28 cellular contexts compared by ENCODE assay signal in the genomic region with DNA sequence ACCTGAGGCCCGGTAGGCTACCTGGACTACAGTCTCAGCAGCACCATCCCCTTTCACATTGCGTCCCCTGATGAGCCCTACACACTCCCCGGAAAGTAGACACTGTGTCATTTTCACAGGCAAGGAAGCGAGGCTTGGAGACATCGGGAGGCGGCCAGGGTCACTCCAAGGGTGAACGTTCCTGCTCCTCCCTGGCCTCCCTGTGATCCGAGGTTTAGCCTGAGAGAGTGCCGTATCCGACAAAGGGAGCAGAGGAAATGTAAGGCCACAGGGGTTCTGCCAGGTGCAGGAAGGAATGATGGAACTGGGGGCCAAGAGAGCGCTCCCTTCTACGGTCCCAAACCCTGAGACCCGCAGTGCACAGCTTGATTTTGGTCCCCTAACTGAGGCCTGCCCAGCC. TPM values are rescaled to one million over a fixed set of nuclear protein-coding genes. Genes with fewer than 3 reads are reported as not detected.
"Had no signal": no experiment of that assay in that cellular context is flagged by ENCODE, and none has a peak within 500 bp of the region (broad histone marks: within the 10 kb centered on the region; RNA-seq: fewer than 3 reads in every experiment).

No MANE protein-coding gene starts in this region.

- H3K4me3 Mint-ChIP-seq: activated CD8-positive, alpha-beta T cell treated with anti-CD3 and anti-CD28 coated beads for 36 hours; activated naive CD8-positive, alpha-beta T cell; activated T-helper 1 cell treated with anti-CD3 and anti-CD28 coated beads, Interleukin-12 subunit alpha, Interleukin-12 subunit beta, Interleukin-2, Interleukin-4 antibody, amounts not matched to agents 30 ng/mL and 10 ng/mL and 1 ng/mL, durations not matched to agents 14 hours and 24 hours and 36 hours; brain had no signal

- H3K36me3 ChIP-seq: MG63, WERI-Rb-1 had no signal

- H3K27ac ChIP-seq: SK-N-MC, WERI-Rb-1 had no signal

- H3K9me3 ChIP-seq: MG63 had no signal

- H3K36me3 Mint-ChIP-seq: brain had no signal

- H3K27ac Mint-ChIP-seq: activated CD8-positive, alpha-beta T cell treated with anti-CD3 and anti-CD28 coated beads for 36 hours; activated naive CD8-positive, alpha-beta T cell; activated T-helper 1 cell treated with anti-CD3 and anti-CD28 coated beads, Interleukin-12 subunit alpha, Interleukin-12 subunit beta, Interleukin-2, Interleukin-4 antibody, amounts not matched to agents 30 ng/mL and 10 ng/mL and 1 ng/mL, durations not matched to agents 14 hours and 24 hours and 36 hours; brain had no signal

- DNase-seq: activated CD4-positive, alpha-beta T cell treated with anti-CD3 and anti-CD28 coated beads for 4 hours; activated CD8-positive, alpha-beta memory T cell treated with anti-CD3 and anti-CD28 coated beads, Interleukin-2, amount 50 U/mL, for 4 hours; activated CD8-positive, alpha-beta T cell treated with anti-CD3 and anti-CD28 coated beads for 36 hours; activated effector memory CD4-positive, alpha-beta T cell treated with Interleukin-2 at 50 U/mL for 16 hours; activated naive CD4-positive, alpha-beta T cell; amygdala; MV-4-11; NCI-H1092 treated with DMSO at 0.1 percent for 48 hours; NCI-H1417 treated with DMSO at 0.1 percent for 48 hours; NCI-H1694; NCI-H2029; NCI-H2107; NCI-H345; NCI-H510A; NCI-H526 treated with DMSO at 0.1 percent for 48 hours; NCI-H82; T-helper 1 cell; WERI-Rb-1 had no signal

- H3K27me3 Mint-ChIP-seq: activated CD8-positive, alpha-beta T cell treated with anti-CD3 and anti-CD28 coated beads for 36 hours; activated naive CD8-positive, alpha-beta T cell had no signal

- ATAC-seq: activated CD4-positive, CD25-positive, alpha-beta regulatory T cell treated with anti-CD3 and anti-CD28 coated beads, Interleukin-2, amount 50 U/mL, for 24 hours; Right ventricle myocardium inferior had no signal

- H3K9me3 Mint-ChIP-seq: activated CD8-positive, alpha-beta T cell treated with anti-CD3 and anti-CD28 coated beads for 36 hours; activated T-helper 1 cell treated with anti-CD3 and anti-CD28 coated beads, Interleukin-12 subunit alpha, Interleukin-12 subunit beta, Interleukin-2, Interleukin-4 antibody, amounts not matched to agents 30 ng/mL and 10 ng/mL and 1 ng/mL, durations not matched to agents 14 hours and 24 hours and 36 hours; brain had no signal

- H3K27me3 ChIP-seq: MG63 had no signal

- H3K4me3 ChIP-seq: MG63, SK-N-MC had no signal

RNA-seq across cellular contexts. Expression of gene PIK3R6, which starts 7.9 kb away (rescaled TPM):
- total RNA-seq: astrocyte, OCI-LY7, RPMI7951 had no signal
